1 cellular context compared by ENCODE assay signal in the genomic region with DNA sequence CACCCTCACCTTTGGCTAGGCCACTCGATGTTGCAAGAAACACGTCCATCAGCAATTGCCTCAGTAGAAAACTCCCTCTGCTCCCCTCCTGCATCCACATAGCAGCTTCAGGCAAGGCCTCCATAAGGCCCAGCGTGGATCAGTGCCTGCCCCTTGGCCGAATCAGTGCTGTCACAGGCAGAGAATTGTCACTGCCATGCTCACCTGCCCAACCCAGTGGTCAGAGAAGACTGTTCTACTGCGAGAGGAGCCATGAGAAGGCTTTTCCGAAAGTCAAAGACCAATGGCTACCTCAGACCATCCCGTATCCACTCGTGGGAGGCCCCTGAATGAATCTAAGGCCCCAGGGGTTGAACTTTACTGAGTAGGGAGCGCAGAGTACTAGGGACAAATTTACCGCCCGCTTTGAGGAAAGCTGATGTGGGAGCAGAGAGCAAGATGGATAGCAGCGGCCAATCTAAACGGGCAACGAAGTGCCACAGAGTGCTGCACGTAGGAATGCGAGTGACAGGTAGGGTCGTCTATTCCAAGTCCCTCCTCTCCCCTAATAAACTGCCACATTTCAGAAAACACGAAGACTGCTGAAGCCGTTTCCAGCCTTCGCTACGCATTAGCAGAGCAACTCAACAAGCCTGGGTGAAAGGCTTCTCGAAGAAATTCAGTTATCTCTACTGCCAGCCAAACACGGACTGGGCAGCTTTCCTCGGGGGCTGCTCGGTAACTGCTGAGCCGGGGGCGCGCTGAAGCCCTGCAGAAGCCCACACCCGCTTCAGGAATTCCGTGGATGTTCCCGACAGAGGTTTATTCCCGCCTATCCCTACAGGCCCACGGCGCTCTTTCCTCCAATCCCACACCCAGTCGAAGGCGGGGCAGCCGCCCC.
TF ChIP-seq lines count a peak whose summit lies in the region.

No MANE protein-coding gene starts in this region.

TF ChIP-seq in H1, 55 proteins besides CTCF, POLR2A, EP300 and RAD21:
- TF ChIP-seq, protein P1, sequence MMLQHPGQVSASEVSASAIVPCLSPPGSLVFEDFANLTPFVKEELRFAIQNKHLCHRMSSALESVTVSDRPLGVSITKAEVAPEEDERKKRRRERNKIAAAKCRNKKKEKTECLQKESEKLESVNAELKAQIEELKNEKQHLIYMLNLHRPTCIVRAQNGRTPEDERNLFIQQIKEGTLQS (IDR thresholded peaks at IDR 0.05; ENCODE audit: insufficient read depth, low read depth, low read length) = no peak
- 0 out of 4 replicates have a peak, but pooled peaks of 1 of the 2 experiments have one; percentile 5 for TF ChIP-seq SIN3A (conservative IDR thresholded peaks at IDR 0.05 in 1 of 2, IDR thresholded peaks at IDR 0.05 in 1 of 2; ENCODE audit: low read depth in 1 of 2, low read length in 2 of 2)
- no peak for TF ChIP-seq ZNF274 (IDR thresholded peaks at IDR 0.05; ENCODE audit: borderline replicate concordance, extremely low read depth, low read length)
TF ChIP-seq in H1: peak in this region for 1.
